1 cellular context compared by ENCODE assay signal in genomic region chr2:60936757-60937156, GRCh38.
TF ChIP-seq lines count a peak whose summit lies in the region.

No MANE protein-coding gene starts in this region.

TF ChIP-seq in GM12878, 131 proteins besides CTCF, POLR2A, EP300 and RAD21:
- TF ChIP-seq SKIL (IDR thresholded peaks at IDR 0.05; ENCODE audit: low read depth, poor library complexity, severe bottlenecking): no peak
- TF ChIP-seq PML (IDR thresholded peaks at IDR 0.05; ENCODE audit: low read length): peak; percentile 14; the same call in 1 of the 2 replicates
- TF ChIP-seq CUX1 (IDR thresholded peaks at IDR 0.05; ENCODE audit: insufficient replicate concordance, low read depth, low read length): no peak
- no peak for TF ChIP-seq ZNF207 (IDR thresholded peaks at IDR 0.05; ENCODE audit: borderline replicate concordance)
- TF ChIP-seq BCLAF1 (IDR thresholded peaks at IDR 0.05): no peak
- no peak for TF ChIP-seq POU2F2 (IDR thresholded peaks at IDR 0.05; ENCODE audit: borderline replicate concordance, low read depth, low read length)
- TF ChIP-seq CREB1 (IDR thresholded peaks at IDR 0.05; ENCODE audit: low read depth): no peak
- TF ChIP-seq MEF2A (IDR thresholded peaks at IDR 0.05; ENCODE audit: insufficient read depth, low read depth, low read length): no peak
- no peak for TF ChIP-seq IKZF2 (IDR thresholded peaks at IDR 0.05)
- TF ChIP-seq CHD4 (IDR thresholded peaks at IDR 0.05): no peak
- no peak for TF ChIP-seq LARP7 (IDR thresholded peaks at IDR 0.05)
- TF ChIP-seq CBX3 (IDR thresholded peaks at IDR 0.05; ENCODE audit: borderline replicate concordance, low read depth): no peak
- peak; percentile 21 for TF ChIP-seq BCL3 (IDR thresholded peaks at IDR 0.05; ENCODE audit: borderline replicate concordance, insufficient read depth, low read depth, low read length, poor library complexity, severe bottlenecking)
